In genomic region chr5:81971694-81972495, GRCh38 we compare ENCODE assay signal across 1 cellular context.
A peak's percentile ranks its signal among the peaks of the same experiment; 100 is the strongest.
TF ChIP-seq lines count a peak whose summit lies in the region.

Gene ATG10, plus strand, starts transcription at chr5:81972023. Its CDS starts 15,548 bp downstream, at chr5:81987571.

TF ChIP-seq in K562, 482 proteins besides CTCF, POLR2A, EP300 and RAD21 (continued from another document):
- TF ChIP-seq RREB1 (CRISPR knock-in tag; IDR thresholded peaks at IDR 0.05) (0 out of 2 replicates have a peak, but pooled peaks have one; percentile 35), SRSF1 (IDR thresholded peaks at IDR 0.05; ENCODE audit: low read depth, low read length) (no peak), DDX20 (tag; IDR thresholded peaks at IDR 0.05; ENCODE audit: low read depth) (no peak), ESRRA (IDR thresholded peaks at IDR 0.05; ENCODE audit: borderline replicate concordance, low read depth) (0 out of 2 replicates have a peak, but pooled peaks have one; percentile 49), RFX5 (IDR thresholded peaks at IDR 0.05; ENCODE audit: low read depth, low read length) (no peak), FOXP1 (CRISPR knock-in tag; IDR thresholded peaks at IDR 0.05) (peak; percentile 99), NCOA4 (IDR thresholded peaks at IDR 0.05; ENCODE audit: partially characterized antibody) (no peak), ETS1 (conservative IDR thresholded peaks at IDR 0.05; ENCODE audit: control insufficient read depth, low read depth, low read length) (peak; percentile 100), ZNF224 (CRISPR knock-in tag; IDR thresholded peaks at IDR 0.05) (peak; percentile 60; the same call in 1 of the 2 replicates), ZC3H11A (IDR thresholded peaks at IDR 0.05; ENCODE audit: low read depth, low read length) (no peak), TFAM (CRISPR knock-in tag; conservative IDR thresholded peaks at IDR 0.05) (no peak), PRDM10 (IDR thresholded peaks at IDR 0.05; ENCODE audit: partially characterized antibody) (peak; percentile 80), OTX1 (CRISPR knock-in tag; IDR thresholded peaks at IDR 0.05) (no peak; the same call in 1 of the 2 replicates), REST (CRISPR knock-in tag; IDR thresholded peaks at IDR 0.05; ENCODE audit: low read depth) (no peak), RBFOX2 (IDR thresholded peaks at IDR 0.05; ENCODE audit: low read depth, low read length) (peak; percentile 94), JUNB (CRISPR knock-in tag; conservative IDR thresholded peaks at IDR 0.05) (no peak), ZBTB12 (CRISPR knock-in tag; IDR thresholded peaks at IDR 0.05) (peak; percentile 70; the same call in 1 of the 2 replicates), HMG20A (CRISPR knock-in tag; conservative IDR thresholded peaks at IDR 0.05) (no peak), ATF4 (CRISPR knock-in tag; IDR thresholded peaks at IDR 0.05) (no peak), HDAC1 (IDR thresholded peaks at IDR 0.05) (peak in 1 of 2 experiments; percentile 77; a peak in 1 of 4 replicates), MAX (CRISPR knock-in tag; IDR thresholded peaks at IDR 0.05) (peak; percentile 87), ZNF263 (CRISPR knock-in tag; IDR thresholded peaks at IDR 0.05; ENCODE audit: borderline replicate concordance) (no peak), YY1 (IDR thresholded peaks at IDR 0.05; ENCODE audit: borderline replicate concordance in 1 of 3, control insufficient read depth in 1 of 3, extremely low read depth in 1 of 3, insufficient read depth in 3 of 3, insufficient read length in 1 of 3, insufficient replicate concordance in 2 of 3, low read depth in 1 of 3, low read length in 2 of 3) (peak in 2 of 3 experiments; percentile 52 to 57), SMAD3 (CRISPR knock-in tag; conservative IDR thresholded peaks at IDR 0.05) (0 out of 2 replicates have a peak, but pooled peaks have one; percentile 12), CGGBP1 (CRISPR knock-in tag; IDR thresholded peaks at IDR 0.05) (peak; percentile 3; the same call in 1 of the 2 replicates), TEAD1 (CRISPR knock-in tag; IDR thresholded peaks at IDR 0.05) (peak in 1 of 2 experiments; percentile 96; a peak in 3 of 4 replicates), ZNF134 (CRISPR knock-in tag; conservative IDR thresholded peaks at IDR 0.05) (no peak), EP400 (IDR thresholded peaks at IDR 0.05) (peak; percentile 89), ZNF175 (CRISPR knock-in tag; IDR thresholded peaks at IDR 0.05; ENCODE audit: low read depth) (no peak; the same call in 1 of the 2 replicates), E2F8 (IDR thresholded peaks at IDR 0.05; ENCODE audit: low read depth, partially characterized antibody) (no peak)
